ENCODE assay signal across 8 cellular contexts in the genomic region with DNA sequence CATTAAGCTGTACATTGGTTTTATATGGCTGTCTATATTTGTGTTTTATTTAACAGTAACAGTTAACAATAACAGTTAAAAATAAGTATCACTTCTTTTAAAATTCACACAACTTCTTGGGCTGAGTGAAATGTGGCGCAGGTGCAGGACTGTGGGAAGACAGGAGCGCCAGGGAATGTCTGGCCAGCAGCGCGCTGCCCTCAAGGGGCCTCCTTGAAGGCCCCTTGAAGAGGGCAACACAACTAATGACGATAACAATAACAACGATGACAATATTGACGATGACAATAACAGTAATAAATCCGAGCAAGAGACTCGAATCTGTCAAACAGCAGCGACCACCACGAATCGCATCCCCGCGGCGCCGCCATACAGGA. TPM values are rescaled to one million over a fixed set of nuclear protein-coding genes. Genes with fewer than 3 reads are reported as not detected.
DNase-seq lines count a peak whose midpoint lies in the region; ATAC-seq and TF ChIP-seq lines count a peak whose summit lies in the region.

No MANE protein-coding gene starts in this region.

- H3K4me1 Mint-ChIP-seq in activated CD4-positive, alpha-beta memory T cell treated with anti-CD3 and anti-CD28 coated beads, Interleukin-2, amount 10 ng/mL, durations not matched to agents 7 days and 5 days: peaks cover 12% of the 10 kb centered on the region

- no peak overlapping the region for H3K27ac Mint-ChIP-seq in activated CD4-positive, alpha-beta memory T cell treated with anti-CD3 and anti-CD28 coated beads, Interleukin-2, amount 10 ng/mL, durations not matched to agents 7 days and 5 days

- H3K36me3 ChIP-seq in H7 (replicated peaks; ENCODE audit: control insufficient read depth, insufficient read depth, low read length): no peaks in the 10 kb centered on the region
- no peaks in the 10 kb centered on the region for H3K36me3 ChIP-seq in left ventricle myocardium inferior
- H3K36me3 ChIP-seq in gastrocnemius medialis: no peaks in the 10 kb centered on the region

- peak overlapping the region; percentile 32; the same call in 1 of the 2 replicates for H3K4me3 ChIP-seq in H7 (ENCODE audit: insufficient read depth, low read depth, low read length)
- peak overlapping the region; percentile 90 for H3K4me3 ChIP-seq in left ventricle myocardium inferior
- H3K4me3 ChIP-seq in gastrocnemius medialis: peak overlapping the region; percentile 65 to 90 (median 85)
- H3K4me3 ChIP-seq in lower leg skin (ENCODE audit: low read depth, poor library complexity, severe bottlenecking): no peak overlapping the region

- H3K9me3 ChIP-seq in left ventricle myocardium inferior (replicated peaks): peaks cover 15% of the 10 kb centered on the region
- no peaks in the 10 kb centered on the region for H3K9me3 ChIP-seq in gastrocnemius medialis

- H3K27ac ChIP-seq in left ventricle myocardium inferior (replicated peaks) (peak overlapping the region; percentile 92), gastrocnemius medialis (peak overlapping the region; percentile 82 to 98 (median 96))

- POLR2A ChIA-PET in activated CD4-positive, alpha-beta memory T cell treated with anti-CD3 and anti-CD28 coated beads, Interleukin-2, amount 10 ng/mL, durations not matched to agents 7 days and 5 days (lab: Charles Lee): no interaction called here

- ATAC-seq in gastrocnemius medialis: peak; percentile 59 to 70

- H3K4me3 Mint-ChIP-seq in activated CD4-positive, alpha-beta memory T cell treated with anti-CD3 and anti-CD28 coated beads, Interleukin-2, amount 10 ng/mL, durations not matched to agents 7 days and 5 days: peak overlapping the region; percentile 48

- H3K4me1 ChIP-seq in left ventricle myocardium inferior: peaks cover 44% of the 10 kb centered on the region
- peaks cover 33 to 46% of the 10 kb centered on the region in 2 donors for H3K4me1 ChIP-seq in gastrocnemius medialis

- TF ChIP-seq POLR2A in gastrocnemius medialis (IDR thresholded peaks at IDR 0.05) (no peak), lower leg skin (IDR thresholded peaks at IDR 0.05) (no peak)

- WGBS in lower leg skin, 2 donors: 1 to 8% methylated on average over 16 of the region's 16 CpGs

- peaks cover 34% of the 10 kb centered on the region for H3K27me3 Mint-ChIP-seq in activated CD4-positive, alpha-beta memory T cell treated with anti-CD3 and anti-CD28 coated beads, Interleukin-2, amount 10 ng/mL, durations not matched to agents 7 days and 5 days

- no peaks in the 10 kb centered on the region for H3K36me3 Mint-ChIP-seq in activated CD4-positive, alpha-beta memory T cell treated with anti-CD3 and anti-CD28 coated beads, Interleukin-2, amount 10 ng/mL, durations not matched to agents 7 days and 5 days (ENCODE audit: low read depth)

- no peaks in the 10 kb centered on the region for H3K9me3 Mint-ChIP-seq in activated CD4-positive, alpha-beta memory T cell treated with anti-CD3 and anti-CD28 coated beads, Interleukin-2, amount 10 ng/mL, durations not matched to agents 7 days and 5 days

- in situ Hi-C loops in gastrocnemius medialis (cut with MboI; ENCODE audit: low sequenced_read_pairs in 4 of 4): no loop called here

- no peak for DNase-seq in H7
- no peak for DNase-seq in activated CD4-positive, alpha-beta memory T cell treated with anti-CD3 and anti-CD28 coated beads, Interleukin-2, amount 10 ng/mL, durations not matched to agents 7 days and 5 days
- DNase-seq in left ventricle myocardium inferior: no peak
- DNase-seq in gastrocnemius medialis: peak; percentile 7 to 71
- no peak for DNase-seq in stimulated activated naive CD4-positive, alpha-beta T cell (lab: John Stamatoyannopoulos, UW)
- DNase-seq in lower leg skin (ENCODE audit: low spot score in 2 of 2): no peak
- DNase-seq in cerebellum (ENCODE audit: low spot score): no peak
- no peak for DNase-seq in ecto neural progenitor cell (ENCODE audit: low spot score)

- no peak for TF ChIP-seq CTCF in left ventricle myocardium inferior (IDR thresholded peaks at IDR 0.05; ENCODE audit: borderline replicate concordance)
- TF ChIP-seq CTCF in gastrocnemius medialis (IDR thresholded peaks at IDR 0.05 in 4 of 5, conservative IDR thresholded peaks at IDR 0.05 in 1 of 5): no peak
- TF ChIP-seq CTCF in lower leg skin (IDR thresholded peaks at IDR 0.05): no peak

- CTCF ChIA-PET in activated CD4-positive, alpha-beta memory T cell treated with anti-CD3 and anti-CD28 coated beads, Interleukin-2, amount 10 ng/mL, durations not matched to agents 7 days and 5 days (lab: Charles Lee): no interaction called here

- no peaks in the 10 kb centered on the region for H3K27me3 ChIP-seq in H7 (ENCODE audit: control insufficient read depth, insufficient read depth, low read length)
- H3K27me3 ChIP-seq in left ventricle myocardium inferior (ENCODE audit: low read depth): no peaks in the 10 kb centered on the region
- no peaks in the 10 kb centered on the region for H3K27me3 ChIP-seq in gastrocnemius medialis

- intact Hi-C loops in left ventricle myocardium inferior (cut with micrococcal nuclease) (no loop called here), gastrocnemius medialis (cut with DNase I; ENCODE audit: low total_unique reads) (loop anchor here (2.0 to 5.0 kb wide), 5 partner anchors 58 to 828 kb away; a partner anchor contains a TSS), lower leg skin (cut with DNase I; ENCODE audit: low total_unique reads) (no loop called here)

RNA-seq across cellular contexts. Expression of a gene that starts 0.4 kb away (rescaled TPM):
- total RNA-seq in H7 (2014; rRNA removed; shearing (Covaris generic)): 10.2 and 12.5 TPM in 2 replicates
- under 1 TPM in 1 of 2 experiments, not detected in 1; 0.03 TPM for total RNA-seq in activated CD4-positive, alpha-beta memory T cell treated with anti-CD3 and anti-CD28 coated beads, Interleukin-2, amount 10 ng/mL, durations not matched to agents 7 days and 5 days
- total RNA-seq in left ventricle myocardium inferior (94.9 TPM), gastrocnemius medialis (10 to 100 TPM; 16.8 to 30.3 (median 25.6) TPM), lower leg skin (10 to 100 TPM; 36.8 to 39.7 (median 38.5) TPM), cerebellum (31.2 TPM)

Comparison
In these comparisons a context has a peak if more than half of its experiments do, and no peak if none do; other contexts are left out.
1. DNase-seq: peak in gastrocnemius medialis (2 of 2); none in H7 (single experiment), activated CD4-positive, alpha-beta memory T cell treated with anti-CD3 and anti-CD28 coated beads, Interleukin-2, amount 10 ng/mL, durations not matched to agents 7 days and 5 days (single experiment), left ventricle myocardium inferior (single experiment), stimulated activated naive CD4-positive, alpha-beta T cell (0 of 6), lower leg skin (0 of 2), cerebellum (single experiment) and ecto neural progenitor cell (single experiment).
2. RNA of a gene that starts 0.4 kb away (total RNA-seq): 94.9 TPM in left ventricle myocardium inferior (single experiment), 36.8 to 39.7 TPM in lower leg skin, 31.2 TPM in cerebellum (single experiment), 16.8 to 30.3 TPM in gastrocnemius medialis and 10.2 to 12.5 TPM in H7; 0.03 TPM in activated CD4-positive, alpha-beta memory T cell treated with anti-CD3 and anti-CD28 coated beads, Interleukin-2, amount 10 ng/mL, durations not matched to agents 7 days and 5 days; every median in the first group is over 10 times any median in the second.